In genomic region chr20:15069355-15069754, GRCh38 we compare ENCODE assay signal across 20 cellular contexts.
DNase-seq lines count a peak whose midpoint lies in the region; ATAC-seq and TF ChIP-seq lines count a peak whose summit lies in the region.
"Had no signal": no experiment of that assay in that cellular context is flagged by ENCODE, and none has a peak within 500 bp of the region (broad histone marks: within the 10 kb centered on the region; RNA-seq: fewer than 3 reads in every experiment).

No MANE protein-coding gene starts in this region.

- H3K4me3 Mint-ChIP-seq in H9 (no peak overlapping the region), WTC11 (no peak overlapping the region), osteocyte (ENCODE audit: unreplicated experiment) (no peak overlapping the region)
- H3K4me3 Mint-ChIP-seq: CD4-positive, CD25-positive, alpha-beta regulatory T cell; CD8-positive, alpha-beta memory T cell had no signal

- DNase-seq in H9 (peak; percentile 39), WTC11 (ENCODE audit: low spot score) (no peak), iPS DF 19.7 (ENCODE audit: low read depth, low spot score) (peak; percentile 5), DMS53 (lab: John Stamatoyannopoulos, UW) (no peak), caudate nucleus (lab: John Stamatoyannopoulos, UW) (no peak), HCEC 1CT (no peak), osteocyte (ENCODE audit: extremely low spot score, unreplicated experiment) (no peak)
- DNase-seq: ACHN; BE2C; C1 segment of cervical spinal cord; CD4-positive, CD25-positive, alpha-beta regulatory T cell; CD8-positive, alpha-beta memory T cell; COR-L47; DMS 273 treated with DMSO at 0.1 percent for 48 hours; GDM1; GOT3; IMR-90 had no signal

- H2BK20ac ChIP-seq in H9 (ENCODE audit: low read depth, low read length, poor library complexity, severe bottlenecking): no peak overlapping the region

- H3K56ac ChIP-seq in H9 (ENCODE audit: insufficient read length, low read depth, low read length): no peak overlapping the region

- H3K27ac Mint-ChIP-seq in H9: no peak overlapping the region
- H3K27ac Mint-ChIP-seq in WTC11: peak overlapping the region; percentile 8; the same call in 1 of the 2 replicates
- H3K27ac Mint-ChIP-seq in osteocyte (ENCODE audit: unreplicated experiment): no peak overlapping the region
- H3K27ac Mint-ChIP-seq: CD8-positive, alpha-beta memory T cell had no signal

- no peaks in the 10 kb centered on the region for H3K23me2 ChIP-seq in H9 (ENCODE audit: insufficient read length, low read depth, low read length, poor library complexity, severe bottlenecking)

- peaks cover 4% of the 10 kb centered on the region; the same call in 1 of the 2 replicates for H3K4me1 ChIP-seq in H9 (ENCODE audit: insufficient read depth, low read length)
- H3K4me1 ChIP-seq: BE2C, HAP-1 had no signal

- H3K36me3 Mint-ChIP-seq in H9 (ENCODE audit: insufficient read depth in 1 of 3, low read depth in 3 of 3): peaks cover 0 to 8% (median 5%) of the 10 kb centered on the region in 3 experiments; a peak in 4 of 7 replicates
- H3K36me3 Mint-ChIP-seq in WTC11: peaks cover 16% of the 10 kb centered on the region; the same call in 1 of the 2 replicates
- H3K36me3 Mint-ChIP-seq in osteocyte (ENCODE audit: unreplicated experiment): no peaks in the 10 kb centered on the region
- H3K36me3 Mint-ChIP-seq: CD4-positive, CD25-positive, alpha-beta regulatory T cell; CD8-positive, alpha-beta memory T cell had no signal

- H3K9me3 ChIP-seq in H9 (ENCODE audit: control insufficient read depth, low read depth, low read length): no peaks in the 10 kb centered on the region
- H3K9me3 ChIP-seq: BE2C, HAP-1 had no signal

- TF ChIP-seq CTCF in H9 (conservative IDR thresholded peaks at IDR 0.05) (no peak), WTC11 (IDR thresholded peaks at IDR 0.05) (no peak), osteocyte (IDR thresholded peaks at IDR 0.05) (no peak)

- no peak overlapping the region for H2BK12ac ChIP-seq in H9 (ENCODE audit: insufficient read length, low read depth, low read length)

- H2BK120ac ChIP-seq in H9 (ENCODE audit: low read depth, low read length, poor library complexity, severe bottlenecking): no peak overlapping the region

- no peak overlapping the region for H3K27ac ChIP-seq in H9 (ENCODE audit: insufficient read length, low read depth, low read length)
- H3K27ac ChIP-seq in caudate nucleus (ENCODE audit: low read depth, low read length): no peak overlapping the region
- H3K27ac ChIP-seq: HL-60 had no signal

- no peak overlapping the region for H4K5ac ChIP-seq in H9 (ENCODE audit: insufficient read length, low read depth, low read length)

- no peak overlapping the region for H2BK5ac ChIP-seq in H9 (ENCODE audit: insufficient read length, low read length)

- CTCF ChIA-PET in WTC11 (lab: Charles Lee): no interaction called here

- H3K27me3 Mint-ChIP-seq in H9 (ENCODE audit: low read depth): no peaks in the 10 kb centered on the region
- no peaks in the 10 kb centered on the region for H3K27me3 Mint-ChIP-seq in WTC11 (ENCODE audit: low read depth)
- H3K27me3 Mint-ChIP-seq in osteocyte (ENCODE audit: unreplicated experiment): no peaks in the 10 kb centered on the region
- H3K27me3 Mint-ChIP-seq: CD4-positive, CD25-positive, alpha-beta regulatory T cell; CD8-positive, alpha-beta memory T cell had no signal

- peaks cover 15 to 16% of the 10 kb centered on the region in 2 experiments for H3K4me1 Mint-ChIP-seq in H9
- H3K4me1 Mint-ChIP-seq in WTC11: peaks cover 26% of the 10 kb centered on the region
- no peaks in the 10 kb centered on the region for H3K4me1 Mint-ChIP-seq in osteocyte (ENCODE audit: unreplicated experiment)
- H3K4me1 Mint-ChIP-seq: CD4-positive, CD25-positive, alpha-beta regulatory T cell; CD8-positive, alpha-beta memory T cell had no signal

- H4K20me1 ChIP-seq in H9 (ENCODE audit: control insufficient read depth, insufficient read depth, insufficient read length): no peaks in the 10 kb centered on the region

- H3K27me3 ChIP-seq in H9 (ENCODE audit: insufficient read depth, low read length): no peaks in the 10 kb centered on the region
- H3K27me3 ChIP-seq: BE2C had no signal

- H3K18ac ChIP-seq in H9 (ENCODE audit: insufficient read length, low read depth, low read length): no peak overlapping the region

- peak; percentile 92 for ATAC-seq in WTC11
- ATAC-seq: K562 had no signal

- H3K79me2 ChIP-seq in H9 (ENCODE audit: insufficient read depth, low read length): no peaks in the 10 kb centered on the region

- no peak overlapping the region for H4K91ac ChIP-seq in H9 (ENCODE audit: insufficient read length, low read depth, low read length)

- H3K4me2 ChIP-seq in H9 (ENCODE audit: insufficient read depth, insufficient read length, low read length): no peak overlapping the region

- no peak overlapping the region for H3K23ac ChIP-seq in H9 (ENCODE audit: insufficient read length, low read depth, low read length)

- H3K4ac ChIP-seq in H9 (ENCODE audit: low read depth, low read length): no peak overlapping the region

- no peak overlapping the region for H3T11ph ChIP-seq in H9 (ENCODE audit: low read length)

- WGBS in H9 (ENCODE audit: extremely low coverage, insufficient read length, low lambda C conversion rate): no CpG with 5 or more reads among the region's 2 CpGs

- POLR2A ChIA-PET in WTC11 (lab: Charles Lee): no interaction called here

- H2AK5ac ChIP-seq in H9 (ENCODE audit: insufficient read length, low read length): no peak overlapping the region

- peaks cover 0 to 9% of the 10 kb centered on the region in 2 experiments; a peak in 2 of 5 replicates for H3K9me3 Mint-ChIP-seq in H9
- H3K9me3 Mint-ChIP-seq in WTC11: peaks cover 23% of the 10 kb centered on the region
- H3K9me3 Mint-ChIP-seq in osteocyte (ENCODE audit: unreplicated experiment): peaks cover 7% of the 10 kb centered on the region

- H4K8ac ChIP-seq in H9 (replicated peaks; ENCODE audit: insufficient read length, low read depth, low read length): no peak overlapping the region

- H3K9ac ChIP-seq in H9 (ENCODE audit: extremely low read depth, insufficient read length, low read length): no peak overlapping the region

- H2AFZ ChIP-seq in H9 (ENCODE audit: low read length): no peak overlapping the region

- no peak overlapping the region; the same call in 1 of the 2 replicates for H3K14ac ChIP-seq in H9 (ENCODE audit: insufficient read depth, low read length)

- no peak overlapping the region for H2BK15ac ChIP-seq in H9 (ENCODE audit: low read depth, low read length)

- no peaks in the 10 kb centered on the region for H3K79me1 ChIP-seq in H9 (ENCODE audit: insufficient read depth, low read depth, low read length, poor library complexity, severe bottlenecking)

TF ChIP-seq in WTC11, 78 proteins besides CTCF, POLR2A, EP300 and RAD21:
- TF ChIP-seq RELA (CRISPR knock-in tag; IDR thresholded peaks at IDR 0.05; ENCODE audit: borderline replicate concordance): no peak
- no peak for TF ChIP-seq NFATC4 (CRISPR knock-in tag; IDR thresholded peaks at IDR 0.05)
- no peak for TF ChIP-seq ZNF423 (CRISPR knock-in tag; IDR thresholded peaks at IDR 0.05)
- TF ChIP-seq RORB (CRISPR knock-in tag; IDR thresholded peaks at IDR 0.05): no peak
- TF ChIP-seq ZNF219 (CRISPR knock-in tag; IDR thresholded peaks at IDR 0.05; ENCODE audit: borderline replicate concordance): no peak
- no peak for TF ChIP-seq NFE2L1 (CRISPR knock-in tag; IDR thresholded peaks at IDR 0.05)

Comparison
In these comparisons a context has a peak if more than half of its experiments do, and no peak if none do; other contexts are left out.
1. DNase-seq: peak in H9 (single experiment) and iPS DF 19.7 (single experiment); none in WTC11 (single experiment), DMS53 (single experiment), caudate nucleus (0 of 61), HCEC 1CT (single experiment) and osteocyte (single experiment).